Comparison of ENCODE assay signal across 17 cellular contexts in genomic region chr1:93599479-93599878, GRCh38.
"Had no signal": no experiment of that assay in that cellular context is flagged by ENCODE, and none has a peak within 500 bp of the region (broad histone marks: within the 10 kb centered on the region; RNA-seq: fewer than 3 reads in every experiment).

No MANE protein-coding gene starts in this region.

- H3K36me3 Mint-ChIP-seq: activated naive CD8-positive, alpha-beta T cell treated with anti-CD3 and anti-CD28 coated beads for 36 hours had no signal

- H3K9me3 Mint-ChIP-seq: activated naive CD8-positive, alpha-beta T cell treated with anti-CD3 and anti-CD28 coated beads for 36 hours; activated T-helper 1 cell treated with anti-CD3 and anti-CD28 coated beads, Interleukin-12 subunit alpha, Interleukin-12 subunit beta, Interleukin-2, Interleukin-4 antibody, amounts not matched to agents 30 ng/mL and 10 ng/mL and 1 ng/mL, durations not matched to agents 14 hours and 24 hours and 36 hours had no signal

- H3K9me3 ChIP-seq: gastroesophageal sphincter, prostate gland, right lobe of liver, stomach, thoracic aorta had no signal

- H3K27ac ChIP-seq: hepatocyte, prostate gland, right lobe of liver, thoracic aorta had no signal

- DNase-seq: activated CD4-positive, alpha-beta T cell treated with anti-CD3 and anti-CD28 coated beads for 4 hours; activated CD8-positive, alpha-beta memory T cell treated with anti-CD3 and anti-CD28 coated beads, Interleukin-2, amount 50 U/mL, for 48 hours; activated CD8-positive, alpha-beta T cell treated with anti-CD3 and anti-CD28 coated beads, Interleukin-2, amount 10 ng/mL, durations not matched to agents 7 days and 5 days; activated naive CD8-positive, alpha-beta T cell treated with anti-CD3 and anti-CD28 coated beads for 36 hours; dermis blood vessel endothelial cell; erythroblast; islet precursor cell; left ventricle myocardium superior; right lobe of liver; stimulated activated CD4-positive, alpha-beta T cell treated with anti-CD3 and anti-CD28 coated beads, Interleukin-1b, Interleukin-23, amount 100 ng/mL, for 48 hours; stomach; T-helper 9 cell had no signal

- H3K4me3 Mint-ChIP-seq: activated CD8-positive, alpha-beta T cell treated with anti-CD3 and anti-CD28 coated beads, Interleukin-2, amount 10 ng/mL, durations not matched to agents 7 days and 5 days; activated naive CD8-positive, alpha-beta T cell treated with anti-CD3 and anti-CD28 coated beads for 36 hours; activated T-helper 1 cell treated with anti-CD3 and anti-CD28 coated beads, Interleukin-12 subunit alpha, Interleukin-12 subunit beta, Interleukin-2, Interleukin-4 antibody, amounts not matched to agents 30 ng/mL and 10 ng/mL and 1 ng/mL, durations not matched to agents 14 hours and 24 hours and 36 hours had no signal

- H3K4me3 ChIP-seq: gastroesophageal sphincter, hepatocyte, prostate gland, right lobe of liver, stomach, thoracic aorta had no signal

- H3K27me3 ChIP-seq: gastroesophageal sphincter, hepatocyte, right lobe of liver, stomach had no signal

- H3K27ac Mint-ChIP-seq: activated CD8-positive, alpha-beta T cell treated with anti-CD3 and anti-CD28 coated beads, Interleukin-2, amount 10 ng/mL, durations not matched to agents 7 days and 5 days; activated naive CD8-positive, alpha-beta T cell treated with anti-CD3 and anti-CD28 coated beads for 36 hours; activated T-helper 1 cell treated with anti-CD3 and anti-CD28 coated beads, Interleukin-12 subunit alpha, Interleukin-12 subunit beta, Interleukin-2, Interleukin-4 antibody, amounts not matched to agents 30 ng/mL and 10 ng/mL and 1 ng/mL, durations not matched to agents 14 hours and 24 hours and 36 hours had no signal

- H3K4me1 Mint-ChIP-seq: activated naive CD8-positive, alpha-beta T cell treated with anti-CD3 and anti-CD28 coated beads for 36 hours had no signal

- H3K27me3 Mint-ChIP-seq: activated naive CD8-positive, alpha-beta T cell treated with anti-CD3 and anti-CD28 coated beads for 36 hours had no signal

- ATAC-seq: activated CD8-positive, alpha-beta T cell treated with anti-CD3 and anti-CD28 coated beads, Interleukin-2, amount 10 ng/mL, durations not matched to agents 7 days and 5 days; gastroesophageal sphincter had no signal

- H3K4me1 ChIP-seq: prostate gland had no signal

- H3K36me3 ChIP-seq: gastroesophageal sphincter, prostate gland, stomach, thoracic aorta had no signal
